In the genomic region with DNA sequence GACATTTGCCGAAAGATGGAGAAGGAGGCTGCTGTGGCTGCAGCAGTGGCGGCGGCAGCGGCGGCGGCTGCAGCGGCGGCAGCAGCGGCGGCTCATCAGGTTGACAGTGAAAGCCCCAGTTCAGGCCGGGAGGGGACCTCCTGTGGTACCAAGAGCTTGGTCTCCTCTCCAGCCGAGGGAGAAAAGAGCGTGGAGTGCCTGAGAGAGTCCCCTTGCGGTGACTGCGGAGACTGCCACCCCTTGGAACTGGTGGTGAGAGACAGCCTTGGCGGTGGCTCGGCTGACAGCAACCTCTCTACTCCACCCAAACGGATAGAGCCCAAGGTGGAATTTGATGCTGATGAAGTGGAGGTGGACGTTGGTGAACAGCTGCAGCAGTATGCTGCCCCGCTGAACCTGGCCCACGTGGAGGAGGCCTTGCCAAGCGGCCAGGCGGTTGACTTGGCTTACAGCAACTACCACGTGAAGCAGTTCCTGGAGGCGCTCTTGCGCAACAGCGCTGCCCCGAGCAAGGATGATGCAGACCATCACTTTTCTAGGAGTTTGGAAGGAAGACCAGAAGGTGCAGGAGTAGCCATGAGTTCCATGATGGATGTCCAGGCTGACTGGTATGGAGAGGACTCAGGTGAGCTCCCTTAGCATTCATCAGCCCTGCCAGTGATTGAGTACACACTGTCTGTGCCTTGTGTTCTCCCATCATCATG, we compare ENCODE assay signal across 10 cellular contexts. TPM values are rescaled to one million over a fixed set of nuclear protein-coding genes. Genes with fewer than 3 reads are reported as not detected.
DNase-seq lines count a peak whose midpoint lies in the region; TF ChIP-seq lines count a peak whose summit lies in the region.
"Had no signal": no experiment of that assay in that cellular context is flagged by ENCODE, and none has a peak within 500 bp of the region (broad histone marks: within the 10 kb centered on the region; RNA-seq: fewer than 3 reads in every experiment).

No MANE protein-coding gene starts in this region.

- no peaks in the 10 kb centered on the region for H3K9me3 ChIP-seq in sigmoid colon

- H3K27ac ChIP-seq in sigmoid colon = no peak overlapping the region
- H3K27ac ChIP-seq: VCaP had no signal

- H3K36me3 ChIP-seq in sigmoid colon = no peaks in the 10 kb centered on the region

- no peak for TF ChIP-seq EP300 in sigmoid colon (IDR thresholded peaks at IDR 0.05)

- DNase-seq in Ammon's horn (ENCODE audit: low spot score) = peak; percentile 14
- peak; percentile 51 for DNase-seq in GM13976 (ENCODE audit: low spot score)
- no peak for DNase-seq in choroid plexus epithelial cell (ENCODE audit: low read depth)
- DNase-seq in medulla oblongata (ENCODE audit: extremely low spot score) = peak; percentile 53
- no peak for DNase-seq in sigmoid colon
- no peak for DNase-seq in kidney tubule cell (ENCODE audit: low spot score)
- no peak for DNase-seq in NK-92 treated with Interleukin-12 subunit alpha and Interleukin-12 subunit beta, amount 100 ng/mL, for 24 hours (lab: John Stamatoyannopoulos, UW)
- no peak for DNase-seq in NCI-H2196 (lab: John Stamatoyannopoulos, UW; ENCODE audit: unreplicated experiment)
- DNase-seq: NCI-H1417 treated with DMSO at 0.1 percent for 48 hours had no signal

- no peaks in the 10 kb centered on the region for H3K4me1 ChIP-seq in sigmoid colon

- peaks cover 0 to 46% (median 29%) of the 10 kb centered on the region in 3 donors for H3K27me3 ChIP-seq in sigmoid colon

- in situ Hi-C loops in GM13976 (cut with MboI; ENCODE audit: low sequenced_read_pairs, unreplicated experiment) = no loop called here

- TF ChIP-seq CTCF in GM13976 (IDR thresholded peaks at IDR 0.05; ENCODE audit: borderline replicate concordance, control extremely low read depth, extremely low read depth, insufficient read depth, missing control alignments) (no peak), choroid plexus epithelial cell (conservative IDR thresholded peaks at IDR 0.05; ENCODE audit: low read depth, low read length) (peak; percentile 37), sigmoid colon (IDR thresholded peaks at IDR 0.05) (peak in 1 of 4 experiments; percentile 16)

- no peak for TF ChIP-seq POLR2A in sigmoid colon (IDR thresholded peaks at IDR 0.05)

- WGBS in sigmoid colon, 2 donors = 66 to 77% methylated on average over 28 of the region's 28 CpGs

- intact Hi-C loops in sigmoid colon (cut with DNase I) = no loop called here

- no peak overlapping the region for H3K4me3 ChIP-seq in choroid plexus epithelial cell (ENCODE audit: low read depth, low read length)
- no peak overlapping the region for H3K4me3 ChIP-seq in sigmoid colon

RNA-seq across cellular contexts. Expression of a gene that starts 6.3 kb away (rescaled TPM):
- total RNA-seq in sigmoid colon = under 1 TPM in 3 of 4 donors, not detected in 1; under 0.01 TPM
- under 1 TPM in 1 of 3 donors, not detected in 2; 0.01 TPM for polyA plus RNA-seq in sigmoid colon

Comparison
In these comparisons a context has a peak if more than half of its experiments do, and no peak if none do; other contexts are left out.
1. DNase-seq: peak in Ammon's horn (single experiment), GM13976 (single experiment) and medulla oblongata (single experiment); none in choroid plexus epithelial cell (single experiment), sigmoid colon (single experiment), kidney tubule cell (single experiment), NK-92 treated with Interleukin-12 subunit alpha and Interleukin-12 subunit beta, amount 100 ng/mL, for 24 hours (single experiment) and NCI-H2196 (single experiment).